8 cellular contexts compared by ENCODE assay signal in genomic region chr1:56688522-56689026, GRCh38. TPM values are rescaled to one million over a fixed set of nuclear protein-coding genes. Genes with fewer than 3 reads are reported as not detected.
DNase-seq lines count a peak whose midpoint lies in the region; ATAC-seq and TF ChIP-seq lines count a peak whose summit lies in the region.

No MANE protein-coding gene starts in this region.

- no peaks in the 10 kb centered on the region for H3K36me3 ChIP-seq in aorta (ENCODE audit: control insufficient read depth in 1 of 2, insufficient read depth in 2 of 2, low read length in 1 of 2)

- intact Hi-C loops in aorta (cut with DNase I), result no loop called here

- peak; percentile 85 for DNase-seq in ACHN
- peak; percentile 18 for DNase-seq in NCI-H2227 (lab: John Stamatoyannopoulos, UW; ENCODE audit: unreplicated experiment)
- DNase-seq in foreskin fibroblast, result peak; percentile 66 to 80
- DNase-seq in NCI-H146 (lab: John Stamatoyannopoulos, UW), result no peak
- DNase-seq in activated T-cell treated with anti-CD3 and anti-CD28 coated beads, Interleukin-2, amount 50 U/mL, for 48 hours, result no peak
- no peak for DNase-seq in NCI-H526 treated with DMSO at 0.1 percent for 48 hours (lab: John Stamatoyannopoulos, UW)
- no peak for DNase-seq in aorta

- TF ChIP-seq CTCF in foreskin fibroblast (IDR thresholded peaks at IDR 0.05; ENCODE audit: low read depth, low read length), result no peak

- no peak overlapping the region for H3K27ac ChIP-seq in aorta (ENCODE audit: low read depth in 1 of 2, low read length in 2 of 2)

- H3K9me3 ChIP-seq in aorta (ENCODE audit: control insufficient read depth, low read length), result no peaks in the 10 kb centered on the region

- ATAC-seq in GM21423 (IDR thresholded peaks at IDR 0.05; ENCODE audit: unreplicated experiment) (peak; percentile 78), aorta (ENCODE audit: low FRiP score) (no peak)

- no peaks in the 10 kb centered on the region for H3K4me1 ChIP-seq in aorta (ENCODE audit: control insufficient read depth in 1 of 2, insufficient read depth in 2 of 2, low read length in 2 of 2)

- in situ Hi-C loops in ACHN (cut with HindIII; ENCODE audit: low pct_ligation_motif_present, low pct_unique_long_range_greater_than_20kb, low sequenced_read_pairs), result no loop called here

- 83 to 85% methylated on average over 3 of the region's 3 CpGs for WGBS in aorta, 2 donors

- no peaks in the 10 kb centered on the region for H3K27me3 ChIP-seq in aorta (ENCODE audit: control insufficient read depth in 1 of 2, insufficient read depth in 2 of 2, low read length in 1 of 2)

- no peak overlapping the region for H3K4me3 ChIP-seq in foreskin fibroblast (ENCODE audit: low read depth in 1 of 2, low read length in 2 of 2)
- no peak overlapping the region for H3K4me3 ChIP-seq in aorta (ENCODE audit: low read length in 2 of 2)

RNA-seq across cellular contexts. Expression of gene PRKAA2, which starts 43.5 kb away (rescaled TPM):
- total RNA-seq in aorta, result 1 to 10 TPM; 6.9 to 8.6 TPM
- 1 to 10 TPM; 2.8 to 3.2 TPM for polyA plus RNA-seq in aorta

Comparison
In these comparisons a context has a peak if more than half of its experiments do, and no peak if none do; other contexts are left out.
1. DNase-seq: peak in ACHN (single experiment), NCI-H2227 (single experiment) and foreskin fibroblast (2 of 2); none in NCI-H146 (single experiment), activated T-cell treated with anti-CD3 and anti-CD28 coated beads, Interleukin-2, amount 50 U/mL, for 48 hours (0 of 2), NCI-H526 treated with DMSO at 0.1 percent for 48 hours (single experiment) and aorta (0 of 2).